12 cellular contexts compared by ENCODE assay signal in the genomic region with DNA sequence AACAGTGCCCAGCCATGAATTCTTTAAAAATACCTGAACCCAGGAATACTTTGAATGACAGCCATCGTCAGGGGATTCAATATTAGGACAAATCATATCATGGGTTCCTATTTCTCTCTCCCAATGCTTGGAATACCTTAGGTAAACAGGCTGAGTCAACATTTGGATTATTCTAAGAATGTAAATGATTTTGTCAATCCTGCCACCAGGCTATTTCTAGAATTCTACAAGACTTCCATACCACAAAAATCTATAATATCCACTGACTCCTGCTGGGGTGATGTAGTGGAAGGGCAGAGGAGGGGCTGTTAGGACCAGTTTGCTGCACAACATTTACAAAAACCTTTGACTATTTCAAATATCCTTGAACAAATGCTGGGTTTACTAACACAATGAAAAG.
A peak's percentile ranks its signal among the peaks of the same experiment; 100 is the strongest.
DNase-seq lines count a peak whose midpoint lies in the region; ATAC-seq and TF ChIP-seq lines count a peak whose summit lies in the region.
"Had no signal": no experiment of that assay in that cellular context is flagged by ENCODE, and none has a peak within 500 bp of the region (broad histone marks: within the 10 kb centered on the region; RNA-seq: fewer than 3 reads in every experiment).

No MANE protein-coding gene starts in this region.

- H3K36me3 Mint-ChIP-seq in mesothelial cell of epicardium = peaks cover 8% of the 10 kb centered on the region

- H3K4me1 ChIP-seq in thyroid gland = peaks cover 0 to 35% of the 10 kb centered on the region in 2 donors

- in situ Hi-C loops in astrocyte of the spinal cord (cut with HindIII; ENCODE audit: low sequenced_read_pairs) = no loop called here

- H3K36me3 ChIP-seq in thyroid gland = no peaks in the 10 kb centered on the region

- 78 to 100% methylated on average over 1 of the region's 1 CpG for WGBS in thyroid gland, 2 donors

- ATAC-seq in GM19395 (IDR thresholded peaks at IDR 0.05; ENCODE audit: unreplicated experiment) (no peak), HG03108 (IDR thresholded peaks at IDR 0.05; ENCODE audit: unreplicated experiment) (no peak), GM21390 (IDR thresholded peaks at IDR 0.05; ENCODE audit: unreplicated experiment) (no peak)
- ATAC-seq: activated T-cell treated with anti-CD3 and anti-CD28 coated beads, Interleukin-2, amount 50 U/mL, for 4 hours had no signal

- peak overlapping the region; percentile 63 for H3K27ac Mint-ChIP-seq in mesothelial cell of epicardium

- DNase-seq in HS-27A (ENCODE audit: low read depth) (peak; percentile 77), astrocyte of the spinal cord (ENCODE audit: low read depth, low spot score) (peak; percentile 73), mesothelial cell of epicardium (ENCODE audit: low spot score in 2 of 2, unreplicated experiment in 2 of 2) (no peak), thyroid gland (no peak)
- DNase-seq in activated naive CD4-positive, alpha-beta T cell treated with Interleukin-2 at 50 U/mL for 16 hours = no peak
- DNase-seq: activated T-cell treated with anti-CD3 and anti-CD28 coated beads, Interleukin-2, amount 50 U/mL, for 4 hours; COR-L47; effector memory CD4-positive, alpha-beta T cell; mesendoderm had no signal

- intact Hi-C loops in thyroid gland (cut with DNase I) = loop anchor here (10.0 kb wide), 1 partner anchor 110 kb away; no protein-coding TSS in a partner anchor

- H3K4me1 Mint-ChIP-seq in mesothelial cell of epicardium = peaks cover 31% of the 10 kb centered on the region

- TF ChIP-seq CTCF in astrocyte of the spinal cord (IDR thresholded peaks at IDR 0.05; ENCODE audit: low read depth, low read length) (no peak), mesothelial cell of epicardium (IDR thresholded peaks at IDR 0.05; ENCODE audit: unreplicated experiment) (no peak), thyroid gland (IDR thresholded peaks at IDR 0.05) (no peak)

- no peaks in the 10 kb centered on the region for H3K27me3 Mint-ChIP-seq in mesothelial cell of epicardium (ENCODE audit: low read depth)

- no peaks in the 10 kb centered on the region for H3K9me3 ChIP-seq in thyroid gland

- H3K27ac ChIP-seq in thyroid gland = peak overlapping the region; percentile 40 to 73 (median 58)

- H3K4me3 ChIP-seq in astrocyte of the spinal cord (ENCODE audit: low read depth, low read length) (no peak overlapping the region), thyroid gland (replicated peaks in 1 of 3) (no peak overlapping the region)

- no peak overlapping the region for H3K4me3 Mint-ChIP-seq in mesothelial cell of epicardium
- H3K4me3 Mint-ChIP-seq: activated T-cell treated with anti-CD3 and anti-CD28 coated beads, Interleukin-2, amount 50 U/mL, for 4 hours had no signal

- no peaks in the 10 kb centered on the region for H3K27me3 ChIP-seq in thyroid gland

- peaks cover 9% of the 10 kb centered on the region for H3K9me3 Mint-ChIP-seq in mesothelial cell of epicardium
- H3K9me3 Mint-ChIP-seq: activated T-cell treated with anti-CD3 and anti-CD28 coated beads, Interleukin-2, amount 50 U/mL, for 4 hours had no signal

- TF ChIP-seq POLR2A in thyroid gland (IDR thresholded peaks at IDR 0.05) = no peak

Comparison
In these comparisons a context has a peak if more than half of its experiments do, and no peak if none do; other contexts are left out.
1. DNase-seq: peak in HS-27A (single experiment) and astrocyte of the spinal cord (single experiment); none in mesothelial cell of epicardium (0 of 2), thyroid gland (0 of 2) and activated naive CD4-positive, alpha-beta T cell treated with Interleukin-2 at 50 U/mL for 16 hours (single experiment).